13 cellular contexts compared by ENCODE assay signal in genomic region chr5:98510111-98510510, GRCh38.
A peak's percentile ranks its signal among the peaks of the same experiment; 100 is the strongest.
DNase-seq lines count a peak whose midpoint lies in the region; ATAC-seq and TF ChIP-seq lines count a peak whose summit lies in the region.
"Had no signal": no experiment of that assay in that cellular context is flagged by ENCODE, and none has a peak within 500 bp of the region (broad histone marks: within the 10 kb centered on the region; RNA-seq: fewer than 3 reads in every experiment).

No MANE protein-coding gene starts in this region.

- H3K9me3 ChIP-seq in mammary epithelial cell (replicated peaks; ENCODE audit: insufficient read depth, low read length) (no peaks in the 10 kb centered on the region), breast epithelium (no peaks in the 10 kb centered on the region), mesodermal cell (ENCODE audit: control insufficient read depth, low read length) (no peaks in the 10 kb centered on the region), upper lobe of right lung (no peaks in the 10 kb centered on the region)

- CTCF ChIA-PET in mammary epithelial cell (lab: Charles Lee; ENCODE audit: low non-redundant PET) = no interaction called here

- TF ChIP-seq CTCF in mammary epithelial cell (conservative IDR thresholded peaks at IDR 0.05 in 1 of 2, IDR thresholded peaks at IDR 0.05 in 1 of 2; ENCODE audit: extremely low read depth in 1 of 2, insufficient read depth in 1 of 2, low read depth in 1 of 2, low read length in 2 of 2) (no peak), breast epithelium (IDR thresholded peaks at IDR 0.05) (no peak), cardiac fibroblast (IDR thresholded peaks at IDR 0.05; ENCODE audit: low read depth, low read length) (no peak), upper lobe of right lung (IDR thresholded peaks at IDR 0.05) (no peak)

- no peaks in the 10 kb centered on the region for H3K79me2 ChIP-seq in mammary epithelial cell (ENCODE audit: insufficient read depth, low read length)

- DNase-seq in mammary epithelial cell (peak; percentile 7), breast epithelium (ENCODE audit: low spot score in 2 of 2) (no peak), cardiac fibroblast (ENCODE audit: low read depth in 2 of 2) (peak; percentile 16 to 33), upper lobe of right lung (no peak), SKM-1 treated with dmso at 0.1 percent for 144 hours (lab: John Stamatoyannopoulos, UW; ENCODE audit: unreplicated experiment) (no peak)
- no peak for DNase-seq in activated CD4-positive, alpha-beta T cell treated with anti-CD3 and anti-CD28 coated beads, Interleukin-2, amount 50 U/mL, for 1 hour
- DNase-seq: activated naive CD8-positive, alpha-beta T cell treated with anti-CD3 and anti-CD28 coated beads, Interleukin-2, amount 50 U/mL, for 24 hours; erythroblast; HFFc6; NCI-H1436 treated with DMSO at 0.1 percent for 48 hours had no signal

- no peaks in the 10 kb centered on the region for H4K20me1 ChIP-seq in mammary epithelial cell (ENCODE audit: insufficient read depth, low read length)

- intact Hi-C loops in mammary epithelial cell (cut with micrococcal nuclease) (no loop called here), breast epithelium (cut with DNase I; ENCODE audit: low total_unique reads) (no loop called here), upper lobe of right lung (cut with DNase I) (no loop called here)

- dilution Hi-C loops in mammary epithelial cell (cut with HindIII; ENCODE audit: low sequenced_read_pairs) = no loop called here

- no peak overlapping the region for H3K27ac ChIP-seq in mammary epithelial cell (ENCODE audit: insufficient read depth, low read depth, low read length)
- no peak overlapping the region for H3K27ac ChIP-seq in breast epithelium
- peak overlapping the region; percentile 66 for H3K27ac ChIP-seq in mesodermal cell (ENCODE audit: low read depth, low read length, severe bottlenecking)
- no peak overlapping the region for H3K27ac ChIP-seq in upper lobe of right lung
- H3K27ac ChIP-seq: skin epidermis had no signal

- in situ Hi-C loops in mammary epithelial cell (cut with MboI; ENCODE audit: low sequenced_read_pairs in 2 of 2) = no loop called here

- BruUV-seq in mammary epithelial cell (replicated peaks; lab: Mats Ljungman, UMichigan) = no TSS peak

- no peaks in the 10 kb centered on the region for H3K27me3 ChIP-seq in mammary epithelial cell (ENCODE audit: insufficient read depth, low read length)
- no peaks in the 10 kb centered on the region for H3K27me3 ChIP-seq in breast epithelium
- no peaks in the 10 kb centered on the region for H3K27me3 ChIP-seq in upper lobe of right lung

- H3K36me3 ChIP-seq in mammary epithelial cell (ENCODE audit: insufficient read depth, low read length) (no peaks in the 10 kb centered on the region), breast epithelium (no peaks in the 10 kb centered on the region), mesodermal cell (ENCODE audit: control insufficient read depth, insufficient read depth, low read length) (no peaks in the 10 kb centered on the region), upper lobe of right lung (no peaks in the 10 kb centered on the region)

- H3K4me2 ChIP-seq in mammary epithelial cell (ENCODE audit: insufficient read depth, low read depth, low read length) = no peak overlapping the region

- H3K4me1 ChIP-seq in mammary epithelial cell (ENCODE audit: insufficient read depth, low read length) = no peaks in the 10 kb centered on the region
- no peaks in the 10 kb centered on the region for H3K4me1 ChIP-seq in breast epithelium
- H3K4me1 ChIP-seq in mesodermal cell (ENCODE audit: control insufficient read depth, insufficient read depth, low read length, poor library complexity, severe bottlenecking) = peaks cover 5% of the 10 kb centered on the region
- H3K4me1 ChIP-seq in upper lobe of right lung = no peaks in the 10 kb centered on the region

- no peak overlapping the region for H3K9ac ChIP-seq in mammary epithelial cell (ENCODE audit: insufficient read depth, low read length)

- H3K4me3 ChIP-seq in mammary epithelial cell (replicated peaks in 1 of 3; ENCODE audit: insufficient read depth in 1 of 3, low read depth in 2 of 3, low read length in 3 of 3) (no peak overlapping the region), breast epithelium (no peak overlapping the region), cardiac fibroblast (replicated peaks in 1 of 2; ENCODE audit: low read depth in 2 of 2, low read length in 2 of 2) (no peak overlapping the region), mesodermal cell (ENCODE audit: extremely low read depth, insufficient read depth, low read length, poor library complexity, severe bottlenecking) (no peak overlapping the region), upper lobe of right lung (no peak overlapping the region)
- H3K4me3 ChIP-seq: skin epidermis had no signal

- TF ChIP-seq POLR2A in breast epithelium (IDR thresholded peaks at IDR 0.05) = no peak

- 36% methylated on average over 3 of the region's 3 CpGs for WGBS in mammary epithelial cell (ENCODE audit: low coverage, missing lambda C conversion rate)
- WGBS in mesodermal cell (ENCODE audit: insufficient coverage in 2 of 2), 2 experiments = 40 to 41% methylated on average over 2 of the region's 3 CpGs

- peak overlapping the region; percentile 78 for H2AFZ ChIP-seq in mammary epithelial cell (ENCODE audit: low read depth, low read length)

- ATAC-seq in upper lobe of right lung (peak; percentile 39), GM19035 (IDR thresholded peaks at IDR 0.05; ENCODE audit: unreplicated experiment) (no peak)
- ATAC-seq: activated naive CD8-positive, alpha-beta T cell treated with anti-CD3 and anti-CD28 coated beads, Interleukin-2, amount 50 U/mL, for 24 hours had no signal

Comparison
In these comparisons a context has a peak if more than half of its experiments do, and no peak if none do; other contexts are left out.
1. DNase-seq: peak in mammary epithelial cell (single experiment) and cardiac fibroblast (2 of 2); none in breast epithelium (0 of 2), upper lobe of right lung (single experiment), SKM-1 treated with dmso at 0.1 percent for 144 hours (single experiment) and activated CD4-positive, alpha-beta T cell treated with anti-CD3 and anti-CD28 coated beads, Interleukin-2, amount 50 U/mL, for 1 hour (single experiment).